16 cellular contexts compared by ENCODE assay signal in the genomic region with DNA sequence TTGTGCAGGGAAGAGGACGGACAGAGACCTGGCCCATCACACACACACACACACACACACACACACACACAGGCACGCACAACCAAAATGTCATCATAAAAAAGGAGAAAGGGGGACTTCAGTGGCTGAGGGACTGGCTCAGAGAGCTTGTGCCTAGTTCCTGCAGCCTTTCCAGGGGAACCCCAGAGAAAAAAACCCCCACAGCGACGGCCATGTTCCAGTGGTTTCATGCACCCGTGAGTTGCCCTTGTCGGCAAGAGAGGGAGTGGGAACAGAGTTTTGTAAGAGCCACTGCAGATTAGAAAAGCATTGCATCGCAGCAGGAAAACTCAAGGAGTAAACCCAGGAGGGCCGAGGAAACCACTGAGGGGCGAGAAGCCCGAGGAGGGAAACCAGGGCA. TPM values are rescaled to one million over a fixed set of nuclear protein-coding genes. Genes with fewer than 3 reads are reported as not detected.
DNase-seq lines count a peak whose midpoint lies in the region; ATAC-seq, FAIRE-seq and TF ChIP-seq lines count a peak whose summit lies in the region.
"Had no signal": no experiment of that assay in that cellular context is flagged by ENCODE, and none has a peak within 500 bp of the region (broad histone marks: within the 10 kb centered on the region; RNA-seq: fewer than 3 reads in every experiment).

No MANE protein-coding gene starts in this region.

- H3K27me3 ChIP-seq in GM23338 (ENCODE audit: insufficient read depth) (no peaks in the 10 kb centered on the region), GM12878 (replicated peaks in 1 of 2; ENCODE audit: control insufficient read depth in 2 of 2, insufficient read depth in 2 of 2, low read length in 1 of 2) (no peaks in the 10 kb centered on the region; a peak in 1 of 4 replicates), endodermal cell (ENCODE audit: control insufficient read depth, insufficient read depth, low read length, poor library complexity, severe bottlenecking) (no peaks in the 10 kb centered on the region)

- H3K9me3 Mint-ChIP-seq in GM23338 (no peaks in the 10 kb centered on the region), endodermal cell (no peaks in the 10 kb centered on the region)
- H3K9me3 Mint-ChIP-seq in stimulated activated naive B cell treated with anti-CD40 and anti-IgM and Interleukin-4, amounts not matched to agents 10 μg/mL and 1 μg/mL and 100 μg/mL, for 72 hours: no peaks in the 10 kb centered on the region
- H3K9me3 Mint-ChIP-seq: CD8-positive, alpha-beta T cell had no signal

- in situ Hi-C loops in GM12878 (cut with MboI): loop anchor here (5.0 kb wide), 2 partner anchors 373 to 633 kb away; no protein-coding TSS in a partner anchor

- no peaks in the 10 kb centered on the region for H3K36me3 Mint-ChIP-seq in GM23338 (ENCODE audit: low read depth)
- no peaks in the 10 kb centered on the region for H3K36me3 Mint-ChIP-seq in stimulated activated naive B cell treated with anti-CD40 and anti-IgM and Interleukin-4, amounts not matched to agents 10 μg/mL and 1 μg/mL and 100 μg/mL, for 72 hours
- H3K36me3 Mint-ChIP-seq in endodermal cell (ENCODE audit: low read depth): no peaks in the 10 kb centered on the region
- H3K36me3 Mint-ChIP-seq: CD8-positive, alpha-beta T cell had no signal

- ATAC-seq in GM23338: no peak
- ATAC-seq in GM12878: peak; percentile 78
- peak in 1 of 2 donors; percentile 56 for ATAC-seq in stimulated activated naive B cell treated with anti-CD40 and anti-IgM and Interleukin-4, amounts not matched to agents 10 μg/mL and 1 μg/mL and 100 μg/mL, for 72 hours (replicated peaks)
- no peak for ATAC-seq in HG02973 (IDR thresholded peaks at IDR 0.05; ENCODE audit: unreplicated experiment)
- ATAC-seq: CD8-positive, alpha-beta T cell had no signal

- H3K36me3 ChIP-seq in GM23338 (ENCODE audit: insufficient read depth) (no peaks in the 10 kb centered on the region), GM12878 (ENCODE audit: control insufficient read depth in 2 of 2, insufficient read depth in 2 of 2, low read length in 1 of 2) (no peaks in the 10 kb centered on the region), endodermal cell (ENCODE audit: control insufficient read depth, insufficient read depth, low read length) (no peaks in the 10 kb centered on the region)

- H3K4me3 Mint-ChIP-seq in GM23338 (no peak overlapping the region), endodermal cell (no peak overlapping the region)
- no peak overlapping the region for H3K4me3 Mint-ChIP-seq in stimulated activated naive B cell treated with anti-CD40 and anti-IgM and Interleukin-4, amounts not matched to agents 10 μg/mL and 1 μg/mL and 100 μg/mL, for 72 hours
- H3K4me3 Mint-ChIP-seq: CD8-positive, alpha-beta T cell had no signal

- no TSS peak for BruUV-seq in GM12878 (replicated peaks; lab: Mats Ljungman, UMichigan)

- TF ChIP-seq CTCF in GM23338 (conservative IDR thresholded peaks at IDR 0.05; ENCODE audit: low read depth in 2 of 2) (no peak), GM12878 (IDR thresholded peaks at IDR 0.05 in 2 of 3, conservative IDR thresholded peaks at IDR 0.05 in 1 of 3; ENCODE audit: control insufficient read depth in 2 of 3, extremely low read depth in 1 of 3, insufficient read depth in 1 of 3, low read depth in 3 of 3, low read length in 3 of 3) (no peak), GM10266 (IDR thresholded peaks at IDR 0.05; ENCODE audit: control insufficient read depth, insufficient read depth, low read depth, missing control alignments) (no peak), endodermal cell (conservative IDR thresholded peaks at IDR 0.05) (no peak)

- H3K27ac ChIP-seq in GM23338 (ENCODE audit: low read depth): no peak overlapping the region
- H3K27ac ChIP-seq in GM12878 (ENCODE audit: control insufficient read depth, insufficient read depth): no peak overlapping the region
- no peak overlapping the region for H3K27ac ChIP-seq in endodermal cell (ENCODE audit: low read depth, low read length)

- H3K4me1 ChIP-seq in GM23338 (ENCODE audit: insufficient read depth) (peaks cover 5% of the 10 kb centered on the region), GM12878 (ENCODE audit: control insufficient read depth, insufficient read depth, low read length) (no peaks in the 10 kb centered on the region; the same call in 1 of the 2 replicates), endodermal cell (ENCODE audit: control insufficient read depth, insufficient read depth, low read length) (no peaks in the 10 kb centered on the region)

- H3K4me3 ChIP-seq in GM23338 (no peak overlapping the region), GM12878 (no peak overlapping the region), endodermal cell (ENCODE audit: low read length) (no peak overlapping the region)

- intact Hi-C loops in GM12878 (cut with micrococcal nuclease; ENCODE audit: unreplicated experiment): loop anchor here (10.0 kb wide), 1 partner anchor 150 kb away; the partner anchor contains the start of gene NOS1

- CTCF ChIA-PET in GM12878 (lab: Yijun Ruan, JAX): interaction anchor here (0.9 to 2.4 kb wide), 5 partner anchors 17 to 622 kb away, joined by 3 to 8 read pairs (median 6); no protein-coding TSS in a partner anchor

- H3K27ac Mint-ChIP-seq in GM23338 (peak overlapping the region; percentile 85; the same call in 1 of the 2 replicates), endodermal cell (no peak overlapping the region)
- no peak overlapping the region for H3K27ac Mint-ChIP-seq in stimulated activated naive B cell treated with anti-CD40 and anti-IgM and Interleukin-4, amounts not matched to agents 10 μg/mL and 1 μg/mL and 100 μg/mL, for 72 hours
- H3K27ac Mint-ChIP-seq: CD8-positive, alpha-beta T cell had no signal

- SMC1A ChIA-PET in GM12878 (lab: Charles Lee; ENCODE audit: uncharacterized antibody, unreplicated experiment): interaction anchor here (0.7 to 0.9 kb wide), 2 partner anchors 180 to 622 kb away, joined by 3 read pairs; no protein-coding TSS in a partner anchor

- no peak for TF ChIP-seq RAD21 in GM12878 (IDR thresholded peaks at IDR 0.05; ENCODE audit: insufficient read depth, low read depth, low read length)

- DNase-seq in GM23338 (ENCODE audit: low spot score): no peak
- DNase-seq in GM12878 (ENCODE audit: low read depth, low spot score): no peak
- DNase-seq in stimulated activated naive B cell treated with anti-CD40 and anti-IgM and Interleukin-4, amounts not matched to agents 10 μg/mL and 1 μg/mL and 100 μg/mL, for 72 hours: peak; percentile 3
- no peak for DNase-seq in GM10266 (ENCODE audit: extremely low spot score)
- no peak for DNase-seq in endodermal cell
- DNase-seq: C1 segment of cervical spinal cord; CD8-positive, alpha-beta T cell; DMS 273 treated with DMSO at 0.1 percent for 48 hours; DMS79; EL; GDM1; H7; HCEC 1CT had no signal

- RAD21 ChIA-PET in GM12878 (lab: Charles Lee; ENCODE audit: unreplicated experiment): no interaction called here

- no peak overlapping the region for H3K9ac ChIP-seq in GM12878 (ENCODE audit: control insufficient read depth, insufficient read depth, low read length)
- no peak overlapping the region for H3K9ac ChIP-seq in endodermal cell (ENCODE audit: extremely low read depth, low read length, poor library complexity, severe bottlenecking)

- POLR2A ChIA-PET in GM12878 (lab: Charles Lee): no interaction called here

- no peaks in the 10 kb centered on the region for H3K9me3 ChIP-seq in GM12878 (replicated peaks; ENCODE audit: control insufficient read depth, insufficient read depth, low read length)
- no peaks in the 10 kb centered on the region for H3K9me3 ChIP-seq in endodermal cell (ENCODE audit: control insufficient read depth, low read length)

- TF ChIP-seq EP300 in GM12878 (IDR thresholded peaks at IDR 0.05; ENCODE audit: borderline replicate concordance in 1 of 2, control insufficient read depth in 1 of 2, low read depth in 2 of 2, low read length in 2 of 2): no peak

- H3K4me1 Mint-ChIP-seq in GM23338 (peaks cover 11% of the 10 kb centered on the region; the same call in 2 of the 3 replicates), endodermal cell (no peaks in the 10 kb centered on the region)
- no peaks in the 10 kb centered on the region for H3K4me1 Mint-ChIP-seq in stimulated activated naive B cell treated with anti-CD40 and anti-IgM and Interleukin-4, amounts not matched to agents 10 μg/mL and 1 μg/mL and 100 μg/mL, for 72 hours

- no peaks in the 10 kb centered on the region for H3F3A ChIP-seq in GM23338 (replicated peaks; ENCODE audit: low read depth)

- no peaks in the 10 kb centered on the region for H3K79me2 ChIP-seq in GM23338 (replicated peaks; ENCODE audit: insufficient read depth)
- H3K79me2 ChIP-seq in GM12878 (ENCODE audit: control insufficient read depth, insufficient read depth, low read length): no peaks in the 10 kb centered on the region

- whole genome bisulfite sequencing in GM12878 (ENCODE audit: insufficient coverage, insufficient replicate concordance, low lambda C conversion rate, missing lambda C conversion rate): 2% methylated on average over 10 of the region's 10 CpGs
- WGBS in endodermal cell (ENCODE audit: insufficient coverage in 1 of 2, insufficient read length in 1 of 2), 2 experiments: 77 to 83% methylated on average over 8 to 9 of the region's 10 CpGs

- no peak for FAIRE-seq in GM12878 (lab: Jason Lieb, UNC)
- FAIRE-seq: D721Med, H1 had no signal

- H3K9me2 ChIP-seq in GM23338 (ENCODE audit: insufficient read depth): no peaks in the 10 kb centered on the region

- H3K27me3 Mint-ChIP-seq in GM23338 (ENCODE audit: insufficient read depth, low read depth, poor library complexity) (peaks cover 13% of the 10 kb centered on the region), endodermal cell (ENCODE audit: insufficient read depth) (peaks cover 5% of the 10 kb centered on the region)
- peaks cover 25 to 43% of the 10 kb centered on the region in 2 donors for H3K27me3 Mint-ChIP-seq in stimulated activated naive B cell treated with anti-CD40 and anti-IgM and Interleukin-4, amounts not matched to agents 10 μg/mL and 1 μg/mL and 100 μg/mL, for 72 hours

- TF ChIP-seq POLR2A in GM12878 (IDR thresholded peaks at IDR 0.05; ENCODE audit: low read depth, low read length): no peak

- no peak overlapping the region for H2AFZ ChIP-seq in GM23338
- no peak overlapping the region; the same call in 1 of the 2 replicates for H2AFZ ChIP-seq in GM12878 (ENCODE audit: control insufficient read depth, low read depth, low read length)

- H4K20me1 ChIP-seq in GM23338 (replicated peaks; ENCODE audit: insufficient read depth): no peaks in the 10 kb centered on the region
- no peaks in the 10 kb centered on the region for H4K20me1 ChIP-seq in GM12878 (ENCODE audit: control insufficient read depth, insufficient read depth)

- H3K4me2 ChIP-seq in GM23338: no peak overlapping the region
- no peak overlapping the region for H3K4me2 ChIP-seq in GM12878 (ENCODE audit: control insufficient read depth, insufficient read depth)

RNA-seq across cellular contexts. Expression of gene FBXO21, which starts 24.5 kb away (rescaled TPM):
- total RNA-seq in GM23338 (2014; rRNA removed; shearing (Covaris generic)): 84.2 and 126 TPM in 2 replicates
- 46.3 and 46.4 TPM in 2 replicates for polyA plus RNA-seq in GM23338 (2016; fragmentation: Nextera tagmentation; extraction: Ambion mirVana)
- 52.2 and 59.4 TPM in 2 replicates for total RNA-seq in GM12878 (2013; cell fraction: nucleolus; rRNA removed)
- 20.1 and 32.6 TPM in 2 replicates for total RNA-seq in GM12878 (2014; rRNA removed)
- total RNA-seq in GM12878 (2014; rRNA removed; fragmentation: Illumina TruSeq; extraction: Trizol): 11.9 and 12.7 TPM in 2 replicates
- 21.8 and 25.1 TPM in 2 replicates for total RNA-seq in GM12878 (2021)
- 6.0 TPM for polyA plus RNA-seq in GM12878 (2011; ENCODE audit: low read depth)
- polyA plus RNA-seq in GM12878 (2011; rRNA removed): 15.7 and 16.0 TPM in 2 replicates
- polyA plus RNA-seq in GM12878 (2011; cell fraction: cytosol; rRNA removed): 42.9 and 46.3 TPM in 2 replicates
- 26.8 and 45.0 TPM in 2 replicates for polyA plus RNA-seq in GM12878 (2011; cell fraction: nucleus; rRNA removed)
- 10.2 and 11.6 TPM in 2 replicates for polyA plus RNA-seq in GM12878 (2012)
- polyA plus RNA-seq in GM12878 (2014; fragmentation: Illumina TruSeq; extraction: Trizol): 11.5 and 15.4 TPM in 2 replicates
- 1 to 10 TPM; 5.5 to 9.4 TPM for polyA plus RNA-seq in GM12878 (2014; fragmentation: Nextera tagmentation; extraction: Ambion mirVana)
- polyA plus RNA-seq in GM12878 (2014; rRNA removed): 26.4 TPM in 2 replicates
- 10 to 100 TPM; 24.0 to 25.6 TPM for polyA plus RNA-seq in GM12878 (2016; fragmentation: Nextera tagmentation; extraction: Ambion mirVana)
- 23.8 and 30.2 TPM in 2 replicates for polyA minus RNA-seq in GM12878 (2011; rRNA and poly(A)+ RNA removed)
- polyA minus RNA-seq in GM12878 (2011; cell fraction: cytosol; rRNA and poly(A)+ RNA removed): 15.1 and 17.0 TPM in 2 replicates
- 14.1 and 27.7 TPM in 2 replicates for polyA minus RNA-seq in GM12878 (2011; cell fraction: nucleus; rRNA and poly(A)+ RNA removed)
- 10 to 100 TPM; 46.5 to 54.6 TPM for total RNA-seq in endodermal cell
- polyA plus RNA-seq in endodermal cell (2013, experiment 1 of 2): 52.9 TPM
- 43.4 TPM for polyA plus RNA-seq in endodermal cell (2013, experiment 2 of 2)
